Comparison of ENCODE assay signal across 24 cellular contexts in the genomic region with DNA sequence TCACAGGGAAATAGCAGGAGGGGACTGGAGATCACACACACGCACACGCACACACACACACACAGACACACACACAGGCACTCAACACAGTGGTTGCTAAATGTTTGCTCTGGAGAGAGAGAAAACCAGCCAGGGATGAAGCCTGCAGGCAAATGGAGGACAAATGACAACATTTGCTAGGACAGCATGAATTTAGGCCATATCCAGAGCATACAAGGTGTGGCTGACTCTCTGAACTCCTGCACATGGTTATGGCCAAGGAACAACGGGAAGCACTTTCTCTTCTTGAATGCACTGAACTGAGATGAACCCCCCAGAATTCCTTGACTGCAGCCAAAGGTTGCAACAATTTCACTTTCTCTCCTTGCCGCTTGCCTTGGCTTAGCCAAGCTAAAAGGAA.
A peak's percentile ranks its signal among the peaks of the same experiment; 100 is the strongest.
DNase-seq lines count a peak whose midpoint lies in the region; ATAC-seq and TF ChIP-seq lines count a peak whose summit lies in the region.
"Had no signal": no experiment of that assay in that cellular context is flagged by ENCODE, and none has a peak within 500 bp of the region (broad histone marks: within the 10 kb centered on the region; RNA-seq: fewer than 3 reads in every experiment).

No MANE protein-coding gene starts in this region.

- no peak for TF ChIP-seq POLR2A in GM18505 (IDR thresholded peaks at IDR 0.05; ENCODE audit: borderline replicate concordance, extremely low read depth, insufficient read depth, insufficient read length)

- H3K27me3 ChIP-seq in adipocyte (replicated peaks; ENCODE audit: control insufficient read depth, insufficient read depth, low read length) (no peaks in the 10 kb centered on the region), aorta (ENCODE audit: control insufficient read depth in 1 of 2, insufficient read depth in 2 of 2, low read length in 1 of 2) (no peaks in the 10 kb centered on the region), GM23248 (replicated peaks; ENCODE audit: insufficient read depth) (no peaks in the 10 kb centered on the region)
- H3K27me3 ChIP-seq: hepatocyte, SJCRH30, spleen, upper lobe of right lung had no signal

- H3F3A ChIP-seq in GM23248 (ENCODE audit: insufficient read depth): peaks cover 26% of the 10 kb centered on the region; the same call in 1 of the 2 replicates

- in situ Hi-C loops in GM23248 (cut with MboI): no loop called here

- no peaks in the 10 kb centered on the region for H3K36me3 ChIP-seq in adipocyte (ENCODE audit: control insufficient read depth, insufficient read depth, low read length, severe bottlenecking)
- no peaks in the 10 kb centered on the region for H3K36me3 ChIP-seq in aorta (ENCODE audit: control insufficient read depth in 1 of 2, insufficient read depth in 2 of 2, low read length in 1 of 2)
- H3K36me3 ChIP-seq in GM23248 (ENCODE audit: low read depth): 0 out of 2 replicates have a peak, but pooled peaks cover 8% of the 10 kb centered on the region
- H3K36me3 ChIP-seq: spleen, upper lobe of right lung had no signal

- DNase-seq in adipocyte (ENCODE audit: low read depth) (no peak), fibroblast of the aortic adventitia (ENCODE audit: low read depth) (peak; percentile 51), medulla oblongata (ENCODE audit: extremely low spot score) (peak; percentile 16), aorta (no peak), GM23248 (no peak), NCI-H1436 (lab: John Stamatoyannopoulos, UW) (no peak)
- DNase-seq: activated CD4-positive, alpha-beta T cell treated with anti-CD3 and anti-CD28 coated beads, Interleukin-2, amount 50 U/mL, for 48 hours; activated naive CD4-positive, alpha-beta T cell treated with anti-CD3 and anti-CD28 coated beads for 36 hours; amniotic stem cell; cortex of kidney; DND-41; effector memory CD8-positive, alpha-beta T cell; left cardiac atrium; midbrain; naive thymus-derived CD4-positive, alpha-beta T cell; NCI-H1105; NCI-H2029; NCI-H526 treated with DMSO at 0.1 percent for 48 hours; SJCRH30; spleen; upper lobe of right lung had no signal

- ATAC-seq in aorta (ENCODE audit: low FRiP score): peak; percentile 48
- no peak for ATAC-seq in GM18505 (IDR thresholded peaks at IDR 0.05; ENCODE audit: unreplicated experiment)
- ATAC-seq: effector memory CD8-positive, alpha-beta T cell; naive thymus-derived CD4-positive, alpha-beta T cell; upper lobe of right lung had no signal

- no peaks in the 10 kb centered on the region; the same call in 1 of the 2 replicates for H3K79me2 ChIP-seq in GM23248 (ENCODE audit: insufficient read depth)
- H3K79me2 ChIP-seq: hepatocyte had no signal

- intact Hi-C loops in aorta (cut with DNase I): no loop called here

- H2AFZ ChIP-seq in GM23248: no peak overlapping the region
- H2AFZ ChIP-seq: hepatocyte had no signal

- H3K4me2 ChIP-seq in GM23248 (ENCODE audit: unreplicated experiment): no peak overlapping the region
- H3K4me2 ChIP-seq: hepatocyte had no signal

- H3K27ac ChIP-seq in aorta (ENCODE audit: low read depth in 1 of 2, low read length in 2 of 2): peak overlapping the region in 1 of 2 donors; percentile 92
- no peak overlapping the region for H3K27ac ChIP-seq in GM23248
- H3K27ac ChIP-seq: C4-2B, hepatocyte, SJCRH30, spleen, upper lobe of right lung had no signal

- H3K4me1 ChIP-seq in adipocyte (ENCODE audit: control insufficient read depth, insufficient read depth, low read length): peaks cover 21% of the 10 kb centered on the region
- peaks cover 4 to 9% of the 10 kb centered on the region in 2 donors for H3K4me1 ChIP-seq in aorta (ENCODE audit: control insufficient read depth in 1 of 2, insufficient read depth in 2 of 2, low read length in 2 of 2)
- H3K4me1 ChIP-seq in GM23248 (ENCODE audit: insufficient read depth): peaks cover 27% of the 10 kb centered on the region
- H3K4me1 ChIP-seq: spleen had no signal

- 43 to 44% methylated on average over 4 of the region's 4 CpGs for WGBS in aorta, 2 donors
- WGBS in GM23248 (ENCODE audit: low coverage in 1 of 2, low lambda C conversion rate in 2 of 2, missing lambda C conversion rate in 2 of 2), 2 experiments: 90 to 92% methylated on average over 4 of the region's 4 CpGs

- H3K9me3 ChIP-seq in adipocyte (ENCODE audit: control insufficient read depth, low read length): no peaks in the 10 kb centered on the region
- no peaks in the 10 kb centered on the region for H3K9me3 ChIP-seq in aorta (ENCODE audit: control insufficient read depth, low read length)
- H3K9me3 ChIP-seq in GM23248 (ENCODE audit: low read depth): no peaks in the 10 kb centered on the region
- H3K9me3 ChIP-seq: SJCRH30, spleen, upper lobe of right lung had no signal

- no peak overlapping the region for H3K9ac ChIP-seq in adipocyte (ENCODE audit: low read length)
- no peak overlapping the region for H3K9ac ChIP-seq in GM23248

- H3K4me3 ChIP-seq in adipocyte (ENCODE audit: low read length) (peak overlapping the region; percentile 21), fibroblast of the aortic adventitia (ENCODE audit: low read depth, low read length) (no peak overlapping the region), aorta (ENCODE audit: low read length in 2 of 2) (peak overlapping the region in 1 of 2 donors; percentile 16), GM23248 (no peak overlapping the region)
- H3K4me3 ChIP-seq: hepatocyte, SJCRH30, spleen, upper lobe of right lung had no signal

- no peaks in the 10 kb centered on the region for H4K20me1 ChIP-seq in GM23248 (ENCODE audit: insufficient read depth)

- TF ChIP-seq CTCF in fibroblast of the aortic adventitia (IDR thresholded peaks at IDR 0.05; ENCODE audit: insufficient read depth, low read length): no peak

- no peaks in the 10 kb centered on the region for H3K9me2 ChIP-seq in GM23248 (ENCODE audit: insufficient read depth)

Comparison
In these comparisons a context has a peak if more than half of its experiments do, and no peak if none do; other contexts are left out.
1. DNase-seq: peak in fibroblast of the aortic adventitia (single experiment) and medulla oblongata (single experiment); none in adipocyte (single experiment), aorta (0 of 2), GM23248 (single experiment) and NCI-H1436 (single experiment).